14 cellular contexts compared by ENCODE assay signal in genomic region chr17:40437095-40437732, GRCh38. TPM values are rescaled to one million over a fixed set of nuclear protein-coding genes. Genes with fewer than 3 reads are reported as not detected.
DNase-seq lines count a peak whose midpoint lies in the region; ATAC-seq, FAIRE-seq and TF ChIP-seq lines count a peak whose summit lies in the region.
"Had no signal": no experiment of that assay in that cellular context is flagged by ENCODE, and none has a peak within 500 bp of the region (broad histone marks: within the 10 kb centered on the region; RNA-seq: fewer than 3 reads in every experiment).

No MANE protein-coding gene starts in this region.

- TF ChIP-seq POLR2A in vagina (IDR thresholded peaks at IDR 0.05): no peak

- intact Hi-C loops in left cardiac atrium (cut with DNase I) (no loop called here), psoas muscle (cut with DNase I) (loop anchor here in 1 of 2 donors (5.0 kb wide), 1 partner anchor 40 kb away; no protein-coding TSS in a partner anchor), vagina (cut with DNase I) (no loop called here)

- no peaks in the 10 kb centered on the region for H3K27me3 ChIP-seq in BE2C
- H3K27me3 ChIP-seq in psoas muscle (ENCODE audit: insufficient read depth in 3 of 3, low read length in 2 of 3): no peaks in the 10 kb centered on the region
- H3K27me3 ChIP-seq in vagina: no peaks in the 10 kb centered on the region
- H3K27me3 ChIP-seq: ascending aorta had no signal

- H3K4me1 ChIP-seq in BE2C (peaks cover 16% of the 10 kb centered on the region), psoas muscle (no peaks in the 10 kb centered on the region), vagina (peaks cover 20% of the 10 kb centered on the region)

- no peak overlapping the region for H3K27ac ChIP-seq in psoas muscle
- H3K27ac ChIP-seq in vagina: no peak overlapping the region
- H3K27ac ChIP-seq: ascending aorta had no signal

- peak; percentile 45 for DNase-seq in BE2C
- peak; percentile 56 for DNase-seq in HT1080 (ENCODE audit: low read depth)
- peak; percentile 20 for DNase-seq in RCC 7860 (ENCODE audit: low spot score)
- DNase-seq in left cardiac atrium: no peak
- DNase-seq in psoas muscle: no peak
- DNase-seq in DMS153 (lab: John Stamatoyannopoulos, UW): no peak
- no peak for DNase-seq in vagina (ENCODE audit: extremely low spot score in 2 of 2)
- DNase-seq: activated CD4-positive, alpha-beta memory T cell treated with anti-CD3 and anti-CD28 coated beads for 36 hours; mesenchymal stem cell; NCI-H226; occipital lobe had no signal

- FAIRE-seq in RCC 7860 (lab: Jason Lieb, UNC): no peak

- H3K9me3 ChIP-seq in BE2C (no peaks in the 10 kb centered on the region), psoas muscle (no peaks in the 10 kb centered on the region), vagina (no peaks in the 10 kb centered on the region)
- H3K9me3 ChIP-seq: ascending aorta had no signal

- ATAC-seq in left cardiac atrium (peak; percentile 18 to 62), HG02759 (IDR thresholded peaks at IDR 0.05; ENCODE audit: unreplicated experiment) (no peak), psoas muscle (no peak)
- ATAC-seq: Panc1 had no signal

- H3K36me3 ChIP-seq in BE2C (no peaks in the 10 kb centered on the region), psoas muscle (ENCODE audit: insufficient read depth in 1 of 2, low read depth in 1 of 2) (no peaks in the 10 kb centered on the region), vagina (no peaks in the 10 kb centered on the region)
- H3K36me3 ChIP-seq: ascending aorta had no signal

- WGBS in psoas muscle, 3 donors: 59 to 71% (median 60%) methylated on average over 5 of the region's 5 CpGs

- TF ChIP-seq CTCF in BE2C (IDR thresholded peaks at IDR 0.05; ENCODE audit: low read depth, low read length) (no peak), psoas muscle (IDR thresholded peaks at IDR 0.05) (no peak), vagina (IDR thresholded peaks at IDR 0.05) (no peak)

- H3K4me3 ChIP-seq in BE2C (ENCODE audit: low read depth, low read length) (no peak overlapping the region), psoas muscle (no peak overlapping the region), vagina (no peak overlapping the region)
- H3K4me3 ChIP-seq: ascending aorta had no signal

RNA-seq across cellular contexts. Expression of gene IGFBP4, which starts 6.0 kb away (rescaled TPM):
- 262 TPM for polyA plus RNA-seq in BE2C (2012; ENCODE audit: insufficient read depth, insufficient read length, low read depth)
- 0.07 and 0.14 TPM in 2 replicates for total RNA-seq in HT1080 (2014; rRNA removed; shearing (Covaris generic))
- polyA plus RNA-seq in HT1080 (2015; cell fraction: cytosol; rRNA removed): 0.16 and 0.65 TPM in 2 replicates
- 0.60 and 0.81 TPM in 2 replicates for polyA plus RNA-seq in HT1080 (2015; cell fraction: nucleus; rRNA removed)
- total RNA-seq in left cardiac atrium (100 to 1,000 TPM; 443 to 470 TPM), psoas muscle (100 to 1,000 TPM in 2 of 4 donors, 10 to 100 TPM in 2; 64.8 to 106 (median 87.9) TPM), vagina (700 TPM)
- polyA plus RNA-seq in psoas muscle: 10 to 100 TPM; 44.2 to 65.1 (median 49.0) TPM

RNA-seq across cellular contexts. Expression of gene TOP2A, which starts 19.5 kb away (rescaled TPM):
- polyA plus RNA-seq in BE2C (2012; ENCODE audit: insufficient read depth, insufficient read length, low read depth): 17.6 TPM
- total RNA-seq in HT1080 (2014; rRNA removed; shearing (Covaris generic)): 154 and 155 TPM in 2 replicates
- 174 and 209 TPM in 2 replicates for polyA plus RNA-seq in HT1080 (2015; cell fraction: cytosol; rRNA removed)
- 586 and 643 TPM in 2 replicates for polyA plus RNA-seq in HT1080 (2015; cell fraction: nucleus; rRNA removed)
- total RNA-seq in left cardiac atrium (1 to 10 TPM in 1 of 2 donors, under 1 TPM in 1; 0.47 to 4.2 TPM), psoas muscle (under 1 TPM; 0.15 to 0.84 (median 0.46) TPM), vagina (16.9 TPM)
- under 1 TPM in 2 of 3 donors, not detected in 1; 0.14 to 0.18 TPM for polyA plus RNA-seq in psoas muscle

Comparison
In these comparisons a context has a peak if more than half of its experiments do, and no peak if none do; other contexts are left out.
1. DNase-seq: peak in BE2C (single experiment), HT1080 (single experiment) and RCC 7860 (single experiment); none in left cardiac atrium (single experiment), psoas muscle (0 of 2), DMS153 (single experiment) and vagina (0 of 2).
2. ATAC-seq: peak in left cardiac atrium (2 of 2); none in HG02759 (single experiment) and psoas muscle (0 of 4).
3. RNA of gene IGFBP4, which starts 6.0 kb away (total RNA-seq): 700 TPM in vagina (single experiment), 443 to 470 TPM in left cardiac atrium and 64.8 to 106 TPM in psoas muscle; 0.07 to 0.14 TPM in HT1080; every median in the first group is over 10 times any median in the second.